ENCODE assay signal across 8 cellular contexts in genomic region chr1:247007511-247008405, GRCh38. TPM values are rescaled to one million over a fixed set of nuclear protein-coding genes. Genes with fewer than 3 reads are reported as not detected.
DNase-seq lines count a peak whose midpoint lies in the region; ATAC-seq, FAIRE-seq and TF ChIP-seq lines count a peak whose summit lies in the region.

ZNF695 (minus strand) TSS chr1:247008057; CDS start chr1:247007908, 149 bp downstream.

- H3K4me1 ChIP-seq in PC-9 (replicated peaks; ENCODE audit: insufficient read depth) (no peaks in the 10 kb centered on the region), gastroesophageal sphincter (no peaks in the 10 kb centered on the region), neural progenitor cell (no peaks in the 10 kb centered on the region)

- H4K20me1 ChIP-seq in PC-9 (ENCODE audit: insufficient read depth) (no peaks in the 10 kb centered on the region), neural progenitor cell (ENCODE audit: low read depth) (no peaks in the 10 kb centered on the region)

- peak; percentile 100 for ATAC-seq in GM21390 (IDR thresholded peaks at IDR 0.05; ENCODE audit: unreplicated experiment)
- ATAC-seq in gastroesophageal sphincter: peak; percentile 93

- H3K9ac ChIP-seq in neural progenitor cell: peak within 1 kb of the TSS; percentile 96

- H3K36me3 ChIP-seq in PC-9 (ENCODE audit: low read depth): no peaks in the 10 kb centered on the region
- H3K36me3 ChIP-seq in gastroesophageal sphincter: no peaks in the 10 kb centered on the region
- H3K36me3 ChIP-seq in neural progenitor cell: peaks cover 26% of the 10 kb centered on the region

- H3K9me2 ChIP-seq in PC-9 (ENCODE audit: insufficient read depth): no peaks in the 10 kb centered on the region

- peaks cover 16% of the 10 kb centered on the region for H3K9me3 ChIP-seq in PC-9 (ENCODE audit: insufficient read depth, low read depth)
- H3K9me3 ChIP-seq in gastroesophageal sphincter: peaks cover 0 to 12% (median 0%) of the 10 kb centered on the region in 3 donors
- peaks cover 28% of the 10 kb centered on the region for H3K9me3 ChIP-seq in neural progenitor cell (ENCODE audit: low read depth)

- BruUV-seq in PC-9 (replicated peaks; lab: Mats Ljungman, UMichigan): TSS peak; percentile 70

- TF ChIP-seq CTCF in PC-9 (conservative IDR thresholded peaks at IDR 0.05) (no peak), gastroesophageal sphincter (IDR thresholded peaks at IDR 0.05) (no peak), neural progenitor cell (IDR thresholded peaks at IDR 0.05) (no peak)

- no peak for TF ChIP-seq POLR2A in gastroesophageal sphincter (IDR thresholded peaks at IDR 0.05)

- H3K4me2 ChIP-seq in PC-9 (peak within 1 kb of the TSS; percentile 82), neural progenitor cell (peak within 1 kb of the TSS; percentile 80)

- CTCF ChIA-PET in PC-9 (lab: Charles Lee): no interaction called here

- peaks cover 61% of the 10 kb centered on the region for H3K9me3 Mint-ChIP-seq in neural progenitor cell

- H3F3A ChIP-seq in PC-9 (ENCODE audit: insufficient read depth, low read depth) (no peaks in the 10 kb centered on the region), neural progenitor cell (ENCODE audit: low read depth) (no peaks in the 10 kb centered on the region)

- intact Hi-C loops in PC-9 (cut with micrococcal nuclease; ENCODE audit: unreplicated experiment): loop anchor here (1.0 to 2.0 kb wide), 2 partner anchors 75 to 203 kb away; no protein-coding TSS in a partner anchor

- H3K4me3 Mint-ChIP-seq in neural progenitor cell: peak within 1 kb of the TSS; percentile 100

- H3K4me3 ChIP-seq in PC-9 (peak within 1 kb of the TSS; percentile 90), gastroesophageal sphincter (peak within 1 kb of the TSS; percentile 38 to 63), neural progenitor cell (peak within 1 kb of the TSS; percentile 99)

- no peak for TF ChIP-seq EP300 in gastroesophageal sphincter (IDR thresholded peaks at IDR 0.05)

- H3K27me3 ChIP-seq in PC-9 (ENCODE audit: insufficient read depth, low read depth): no peaks in the 10 kb centered on the region
- H3K27me3 ChIP-seq in gastroesophageal sphincter: no peaks in the 10 kb centered on the region
- H3K27me3 ChIP-seq in neural progenitor cell: no peaks in the 10 kb centered on the region

- peaks cover 30% of the 10 kb centered on the region for H3K79me2 ChIP-seq in PC-9 (ENCODE audit: low read depth)
- H3K79me2 ChIP-seq in neural progenitor cell (ENCODE audit: low read depth): peaks cover 51% of the 10 kb centered on the region

- POLR2A ChIA-PET in PC-9 (lab: Charles Lee; ENCODE audit: unreplicated experiment): interaction anchor here (0.5 to 0.7 kb wide), 3 partner anchors 105 to 1579 kb away, joined by 4 to 32 read pairs (median 9); no protein-coding TSS in a partner anchor

- peak within 1 kb of the TSS; percentile 99 for H3K27ac Mint-ChIP-seq in neural progenitor cell

- peaks cover 35% of the 10 kb centered on the region for H3K36me3 Mint-ChIP-seq in neural progenitor cell

- H2AFZ ChIP-seq in PC-9 (peak within 1 kb of the TSS; percentile 91), neural progenitor cell (replicated peaks) (peak within 1 kb of the TSS; percentile 83)

- DNase-seq in DMS153 (lab: John Stamatoyannopoulos, UW) (peak; percentile 97), HTR-8/SVneo (ENCODE audit: insufficient read length, low spot score) (peak; percentile 98), PC-9 (peak; percentile 89 to 95), neural progenitor cell (ENCODE audit: low spot score) (peak; percentile 99), superior temporal gyrus (ENCODE audit: extremely low spot score) (peak; percentile 59)
- peak; percentile 20 for DNase-seq in activated gamma-delta T cell treated with anti-CD3 and anti-CD28 coated beads, Interleukin-2, amount 50 U/mL, for 16 hours (ENCODE audit: low read depth)

- peaks cover 8% of the 10 kb centered on the region for H3K27me3 Mint-ChIP-seq in neural progenitor cell (ENCODE audit: insufficient read depth, low read depth)

- H3K27ac ChIP-seq in PC-9 (no peak within 1 kb of the TSS), gastroesophageal sphincter (peak within 1 kb of the TSS in 1 of 4 donors; percentile 38), neural progenitor cell (peak within 1 kb of the TSS; percentile 90)

- 0 to 1% methylated on average over 5 to 17 of the region's 58 CpGs for WGBS in gastroesophageal sphincter (ENCODE audit: low coverage in 1 of 2), 2 donors

- peak; percentile 86 for FAIRE-seq in HTR-8/SVneo (lab: Jason Lieb, UNC)

- H3K4me1 Mint-ChIP-seq in neural progenitor cell: peaks cover 7% of the 10 kb centered on the region

RNA-seq across cellular contexts. Expression of gene ZNF695, which starts in this region (rescaled TPM):
- 9.5 and 9.8 TPM in 2 replicates for total RNA-seq in PC-9 (2021)
- not detected for total RNA-seq in gastroesophageal sphincter
- total RNA-seq in neural progenitor cell (ENCODE audit: low replicate concordance): 27.6 and 34.6 TPM in 2 replicates

Comparison
In these comparisons a context has a peak if more than half of its experiments do, and no peak if none do; other contexts are left out.
1. RNA of gene ZNF695 (total RNA-seq): 27.6 to 34.6 TPM in neural progenitor cell and 9.5 to 9.8 TPM in PC-9; not detected in gastroesophageal sphincter; every median in the first group is over 10 times any median in the second.
2. Peak in ATAC-seq and H3K4me3 ChIP-seq in gastroesophageal sphincter; RNA of the gene not detected or under 1 TPM.
3. DNase-seq: peak in every context shown above with its lines; median percentile 99 in neural progenitor cell; 98 in HTR-8/SVneo; 97 in DMS153; 92 in PC-9; 59 in superior temporal gyrus; 20 in activated gamma-delta T cell treated with anti-CD3 and anti-CD28 coated beads, Interleukin-2, amount 50 U/mL, for 16 hours.
4. Peak in every context shown above with its lines, with median percentiles within 50 percentile points of each other: H3K4me3 ChIP-seq.